Comparison of ENCODE assay signal across 14 cellular contexts in genomic region chrX:57905141-57905540, GRCh38. TPM values are rescaled to one million over a fixed set of nuclear protein-coding genes. Genes with fewer than 3 reads are reported as not detected.
DNase-seq lines count a peak whose midpoint lies in the region; TF ChIP-seq lines count a peak whose summit lies in the region.
"Had no signal": no experiment of that assay in that cellular context is flagged by ENCODE, and none has a peak within 500 bp of the region (broad histone marks: within the 10 kb centered on the region; RNA-seq: fewer than 3 reads in every experiment).

No MANE protein-coding gene starts in this region.

- H3K9me3 Mint-ChIP-seq in T-helper 1 cell treated with Interleukin-12 subunit alpha and Interleukin-12 subunit beta and Interleukin-4 antibody, amounts not matched to agents 30 μg/mL and 1 μg/mL, for 36 hours, result no peaks in the 10 kb centered on the region
- no peaks in the 10 kb centered on the region for H3K9me3 Mint-ChIP-seq in activated CD4-positive, alpha-beta memory T cell treated with anti-CD3 and anti-CD28 coated beads for 36 hours
- H3K9me3 Mint-ChIP-seq in Caco-2 (ENCODE audit: unreplicated experiment), result no peaks in the 10 kb centered on the region

- H3K79me1 ChIP-seq in neuronal stem cell (ENCODE audit: low read depth, low read length), result no peaks in the 10 kb centered on the region

- intact Hi-C loops in activated CD4-positive, alpha-beta memory T cell treated with anti-CD3 and anti-CD28 coated beads for 36 hours (cut with micrococcal nuclease), result loop anchor here (5.0 to 10.0 kb wide), 3 partner anchors 618 to 1098 kb away; partner anchors contain the start of genes FAAH2 and SPIN2B
- intact Hi-C loops in spleen (cut with DNase I; ENCODE audit: low total_unique reads), result no loop called here
- intact Hi-C loops in Caco-2 (cut with micrococcal nuclease; ENCODE audit: unreplicated experiment), result no loop called here

- BruUV-seq in Caco-2 (replicated peaks; lab: Mats Ljungman, UMichigan), result no TSS peak

- peaks cover 23% of the 10 kb centered on the region for H3K4me1 Mint-ChIP-seq in T-helper 1 cell treated with Interleukin-12 subunit alpha and Interleukin-12 subunit beta and Interleukin-4 antibody, amounts not matched to agents 30 μg/mL and 1 μg/mL, for 36 hours (ENCODE audit: low read depth)
- H3K4me1 Mint-ChIP-seq in activated CD4-positive, alpha-beta memory T cell treated with anti-CD3 and anti-CD28 coated beads for 36 hours (ENCODE audit: low read depth), result peaks cover 32% of the 10 kb centered on the region
- no peaks in the 10 kb centered on the region for H3K4me1 Mint-ChIP-seq in Caco-2 (ENCODE audit: low read depth, unreplicated experiment)

- no peak overlapping the region for H3K18ac ChIP-seq in neuronal stem cell (ENCODE audit: low read length)

- POLR2A ChIA-PET in activated CD4-positive, alpha-beta memory T cell treated with anti-CD3 and anti-CD28 coated beads for 36 hours (lab: Charles Lee), result no interaction called here
- POLR2A ChIA-PET in Caco-2 (lab: Charles Lee), result no interaction called here

- H3K27ac Mint-ChIP-seq in T-helper 1 cell treated with Interleukin-12 subunit alpha and Interleukin-12 subunit beta and Interleukin-4 antibody, amounts not matched to agents 30 μg/mL and 1 μg/mL, for 36 hours, result peak overlapping the region; percentile 38
- H3K27ac Mint-ChIP-seq in activated CD4-positive, alpha-beta memory T cell treated with anti-CD3 and anti-CD28 coated beads for 36 hours, result peak overlapping the region; percentile 28
- no peak overlapping the region for H3K27ac Mint-ChIP-seq in Caco-2 (ENCODE audit: unreplicated experiment)

- H3K23ac ChIP-seq in neuronal stem cell (ENCODE audit: low read depth, low read length, poor library complexity), result no peak overlapping the region

- peak overlapping the region; percentile 68 for H3K4me3 Mint-ChIP-seq in T-helper 1 cell treated with Interleukin-12 subunit alpha and Interleukin-12 subunit beta and Interleukin-4 antibody, amounts not matched to agents 30 μg/mL and 1 μg/mL, for 36 hours
- H3K4me3 Mint-ChIP-seq in activated CD4-positive, alpha-beta memory T cell treated with anti-CD3 and anti-CD28 coated beads for 36 hours, result peak overlapping the region; percentile 32
- no peak overlapping the region for H3K4me3 Mint-ChIP-seq in Caco-2 (ENCODE audit: unreplicated experiment)

- no peak overlapping the region for H2BK5ac ChIP-seq in neuronal stem cell (ENCODE audit: low read length)

- H3K9me3 ChIP-seq in fibroblast of lung (ENCODE audit: control insufficient read depth, insufficient read depth, low read depth, low read length) (no peaks in the 10 kb centered on the region), spleen (no peaks in the 10 kb centered on the region), Caco-2 (no peaks in the 10 kb centered on the region), neuronal stem cell (replicated peaks in 1 of 2; ENCODE audit: control insufficient read depth in 2 of 2, insufficient read depth in 1 of 2, low read depth in 1 of 2, low read length in 2 of 2) (no peaks in the 10 kb centered on the region)
- H3K9me3 ChIP-seq: left lung, right lobe of liver had no signal

- H3K27ac ChIP-seq in fibroblast of lung (ENCODE audit: insufficient read depth, low read length), result peak overlapping the region; percentile 14
- H3K27ac ChIP-seq in spleen, result peak overlapping the region in 6 of 8 donors; percentile 5 to 68 (median 52)
- no peak overlapping the region for H3K27ac ChIP-seq in neuronal stem cell (replicated peaks; ENCODE audit: low read length)
- H3K27ac ChIP-seq: 22Rv1, left lung, right lobe of liver had no signal

- no peaks in the 10 kb centered on the region for H3K4me1 ChIP-seq in fibroblast of lung (ENCODE audit: control insufficient read depth, extremely low read depth, insufficient read depth, low read length)
- H3K4me1 ChIP-seq in spleen, result peaks cover 6 to 40% (median 25%) of the 10 kb centered on the region in 6 donors
- no peaks in the 10 kb centered on the region for H3K4me1 ChIP-seq in Caco-2
- no peaks in the 10 kb centered on the region for H3K4me1 ChIP-seq in neuronal stem cell (ENCODE audit: control insufficient read depth in 2 of 2, insufficient read depth in 1 of 2, low read depth in 1 of 2, low read length in 2 of 2)
- H3K4me1 ChIP-seq: right lobe of liver had no signal

- H3K14ac ChIP-seq in neuronal stem cell (ENCODE audit: low read length), result no peak overlapping the region

- H2BK12ac ChIP-seq in neuronal stem cell (ENCODE audit: low read length), result no peak overlapping the region

- no peak overlapping the region for H3K9ac ChIP-seq in fibroblast of lung (ENCODE audit: insufficient read depth, low read length)
- no peak overlapping the region for H3K9ac ChIP-seq in neuronal stem cell (ENCODE audit: low read depth, low read length, poor library complexity)

- H3K27me3 ChIP-seq in fibroblast of lung (ENCODE audit: control insufficient read depth, insufficient read depth, low read length), result no peaks in the 10 kb centered on the region
- H3K27me3 ChIP-seq in spleen (replicated peaks in 1 of 7), result no peaks in the 10 kb centered on the region
- no peaks in the 10 kb centered on the region for H3K27me3 ChIP-seq in Caco-2 (replicated peaks; ENCODE audit: control insufficient read depth, insufficient read depth, low read length)
- no peaks in the 10 kb centered on the region for H3K27me3 ChIP-seq in neuronal stem cell (ENCODE audit: control insufficient read depth in 3 of 3, insufficient read depth in 3 of 3, low read depth in 1 of 3, low read length in 3 of 3)
- H3K27me3 ChIP-seq: left lung, right lobe of liver had no signal

- H2AK5ac ChIP-seq in neuronal stem cell (ENCODE audit: low read depth, low read length), result no peak overlapping the region

- no peak for DNase-seq in T-helper 1 cell
- DNase-seq in activated CD4-positive, alpha-beta memory T cell treated with anti-CD3 and anti-CD28 coated beads for 36 hours, result no peak
- DNase-seq in fibroblast of lung (ENCODE audit: low read depth in 2 of 2), result peak; percentile 14 to 24
- DNase-seq in spleen, result no peak
- DNase-seq in Caco-2, result no peak
- DNase-seq in neuronal stem cell (ENCODE audit: low spot score), result no peak
- DNase-seq in GM13976 (ENCODE audit: low spot score), result no peak
- DNase-seq: activated CD4-positive, alpha-beta T cell treated with anti-CD3 and anti-CD28 coated beads for 4 hours; EL; left lung; right lobe of liver had no signal

- H3K36me3 Mint-ChIP-seq in T-helper 1 cell treated with Interleukin-12 subunit alpha and Interleukin-12 subunit beta and Interleukin-4 antibody, amounts not matched to agents 30 μg/mL and 1 μg/mL, for 36 hours (ENCODE audit: low read depth), result peaks cover 6% of the 10 kb centered on the region
- peaks cover 11% of the 10 kb centered on the region for H3K36me3 Mint-ChIP-seq in activated CD4-positive, alpha-beta memory T cell treated with anti-CD3 and anti-CD28 coated beads for 36 hours
- no peaks in the 10 kb centered on the region for H3K36me3 Mint-ChIP-seq in Caco-2 (ENCODE audit: insufficient read depth, unreplicated experiment)

- H4K91ac ChIP-seq in neuronal stem cell (ENCODE audit: low read depth, low read length, poor library complexity), result no peak overlapping the region

- no peaks in the 10 kb centered on the region for H3K79me2 ChIP-seq in fibroblast of lung (ENCODE audit: control insufficient read depth, insufficient read depth, low read length)

- in situ Hi-C loops in GM13976 (cut with MboI; ENCODE audit: low sequenced_read_pairs, unreplicated experiment), result loop anchor here (25.0 kb wide), 2 partner anchors 318 to 1118 kb away; partner anchors contain the start of gene ZXDB

- H3K4me2 ChIP-seq in fibroblast of lung (ENCODE audit: extremely low read depth, insufficient read depth, low read length), result peak overlapping the region; percentile 68
- no peak overlapping the region for H3K4me2 ChIP-seq in neuronal stem cell (ENCODE audit: insufficient read depth, low read length, poor library complexity, severe bottlenecking)

- no peak overlapping the region for H2BK120ac ChIP-seq in neuronal stem cell (ENCODE audit: low read depth, low read length)

- H3K27me3 Mint-ChIP-seq in T-helper 1 cell treated with Interleukin-12 subunit alpha and Interleukin-12 subunit beta and Interleukin-4 antibody, amounts not matched to agents 30 μg/mL and 1 μg/mL, for 36 hours (ENCODE audit: low read depth), result no peaks in the 10 kb centered on the region
- no peaks in the 10 kb centered on the region for H3K27me3 Mint-ChIP-seq in activated CD4-positive, alpha-beta memory T cell treated with anti-CD3 and anti-CD28 coated beads for 36 hours
- H3K27me3 Mint-ChIP-seq in Caco-2 (ENCODE audit: insufficient read depth, unreplicated experiment), result no peaks in the 10 kb centered on the region

- CTCF ChIA-PET in activated CD4-positive, alpha-beta memory T cell treated with anti-CD3 and anti-CD28 coated beads for 36 hours (lab: Charles Lee), result no interaction called here
- CTCF ChIA-PET in Caco-2 (lab: Charles Lee), result no interaction called here

- H3K36me3 ChIP-seq in fibroblast of lung (ENCODE audit: control insufficient read depth, insufficient read depth, low read length) (no peaks in the 10 kb centered on the region), spleen (no peaks in the 10 kb centered on the region), Caco-2 (ENCODE audit: control insufficient read depth, insufficient read depth, low read length) (no peaks in the 10 kb centered on the region), neuronal stem cell (replicated peaks in 1 of 2; ENCODE audit: control insufficient read depth in 2 of 2, insufficient read depth in 2 of 2, low read length in 2 of 2) (no peaks in the 10 kb centered on the region)
- H3K36me3 ChIP-seq: left lung, right lobe of liver had no signal

- TF ChIP-seq CTCF in fibroblast of lung (conservative IDR thresholded peaks at IDR 0.05 in 1 of 2, IDR thresholded peaks at IDR 0.05 in 1 of 2; ENCODE audit: low read depth in 1 of 2, low read length in 2 of 2) (no peak), spleen (IDR thresholded peaks at IDR 0.05 in 8 of 11, conservative IDR thresholded peaks at IDR 0.05 in 3 of 11) (no peak), Caco-2 (IDR thresholded peaks at IDR 0.05; ENCODE audit: insufficient read depth in 1 of 2, low read depth in 1 of 2, low read length in 1 of 2, severe bottlenecking in 1 of 2, unreplicated experiment in 1 of 2) (no peak), GM13976 (IDR thresholded peaks at IDR 0.05; ENCODE audit: borderline replicate concordance, control extremely low read depth, extremely low read depth, insufficient read depth, missing control alignments) (no peak)

- H4K8ac ChIP-seq in neuronal stem cell (ENCODE audit: low read depth, low read length), result no peak overlapping the region

- WGBS in spleen, 5 donors, result 31 to 51% (median 43%) methylated on average over 2 of the region's 2 CpGs
- no CpG with 5 or more reads among the region's 2 CpGs for WGBS in neuronal stem cell (ENCODE audit: extremely low coverage in 2 of 2, insufficient read length in 2 of 2, insufficient replicate concordance in 1 of 2), 2 donors

- H2AFZ ChIP-seq in fibroblast of lung (ENCODE audit: low read length), result no peak overlapping the region
- no peak overlapping the region for H2AFZ ChIP-seq in neuronal stem cell (ENCODE audit: low read length)

- H3K4me3 ChIP-seq in fibroblast of lung (replicated peaks in 1 of 4; ENCODE audit: control extremely low read depth in 1 of 4, insufficient read depth in 1 of 4, low read depth in 3 of 4, low read length in 4 of 4), result peak overlapping the region; percentile 10 to 46 (median 28)
- peak overlapping the region in 1 of 8 donors; percentile 36 for H3K4me3 ChIP-seq in spleen
- no peak overlapping the region for H3K4me3 ChIP-seq in Caco-2 (ENCODE audit: low read depth, low read length)
- H3K4me3 ChIP-seq in neuronal stem cell (ENCODE audit: low read length in 2 of 2), result no peak overlapping the region
- H3K4me3 ChIP-seq: K562, left lung had no signal

- no peaks in the 10 kb centered on the region for H4K20me1 ChIP-seq in fibroblast of lung (ENCODE audit: control insufficient read depth, extremely low read depth, insufficient read depth, low read length)

- TF ChIP-seq POLR2A in spleen (IDR thresholded peaks at IDR 0.05), result no peak

- no peak overlapping the region for H2BK15ac ChIP-seq in neuronal stem cell (ENCODE audit: low read length)

- H3K4ac ChIP-seq in neuronal stem cell (ENCODE audit: low read length), result no peak overlapping the region

RNA-seq across cellular contexts. Expression of gene ZXDA, which starts 5.1 kb away (rescaled TPM):
- 1 to 10 TPM; 2.7 to 3.4 TPM for total RNA-seq in activated CD4-positive, alpha-beta memory T cell treated with anti-CD3 and anti-CD28 coated beads for 36 hours
- total RNA-seq in fibroblast of lung, result 7.4 and 7.6 TPM in 2 replicates
- 1.6 and 1.8 TPM in 2 replicates for polyA plus RNA-seq in fibroblast of lung
- polyA plus RNA-seq in fibroblast of lung (2012), result 1.4 and 1.6 TPM in 2 replicates
- polyA minus RNA-seq in fibroblast of lung (ENCODE audit: low replicate concordance), result 4.8 and 5.0 TPM in 2 replicates
- 10 to 100 TPM in 3 of 7 donors, 1 to 10 TPM in 4; 6.0 to 13.0 (median 9.2) TPM for total RNA-seq in spleen
- polyA plus RNA-seq in spleen, result 1 to 10 TPM in 2 of 3 donors, under 1 TPM in 1; 0.76 to 1.7 (median 1.0) TPM
- 1.8 and 2.4 TPM in 2 replicates for total RNA-seq in Caco-2 (2022)
- 0.64 TPM for polyA plus RNA-seq in neuronal stem cell (2013, experiment 1 of 2)
- 0.50 TPM for polyA plus RNA-seq in neuronal stem cell (2013, experiment 2 of 2)

Comparison
In these comparisons a context has a peak if more than half of its experiments do, and no peak if none do; other contexts are left out.
1. DNase-seq: peak in fibroblast of lung (2 of 2); none in T-helper 1 cell (0 of 5), activated CD4-positive, alpha-beta memory T cell treated with anti-CD3 and anti-CD28 coated beads for 36 hours (single experiment), spleen (single experiment), Caco-2 (0 of 2), neuronal stem cell (single experiment) and GM13976 (single experiment).
2. H3K4me3 ChIP-seq: peak in fibroblast of lung (4 of 4); none in Caco-2 (single experiment) and neuronal stem cell (0 of 2).